24 cellular contexts compared by ENCODE assay signal in genomic region chr13:113412440-113412839, GRCh38. TPM values are rescaled to one million over a fixed set of nuclear protein-coding genes. Genes with fewer than 3 reads are reported as not detected.
A peak's percentile ranks its signal among the peaks of the same experiment; 100 is the strongest.
DNase-seq lines count a peak whose midpoint lies in the region; ATAC-seq and TF ChIP-seq lines count a peak whose summit lies in the region.
"Had no signal": no experiment of that assay in that cellular context is flagged by ENCODE, and none has a peak within 500 bp of the region (broad histone marks: within the 10 kb centered on the region; RNA-seq: fewer than 3 reads in every experiment).

No MANE protein-coding gene starts in this region.

- H3K27ac ChIP-seq in left ventricle myocardium inferior (replicated peaks): peak overlapping the region; percentile 97
- peak overlapping the region; percentile 44 to 82 (median 81) for H3K27ac ChIP-seq in esophagus muscularis mucosa (replicated peaks in 1 of 4)
- H3K27ac ChIP-seq in sigmoid colon: peak overlapping the region in 3 of 4 donors; percentile 78 to 84 (median 83)
- H3K27ac ChIP-seq in hepatocyte: no peak overlapping the region
- no peak overlapping the region for H3K27ac ChIP-seq in suprapubic skin
- H3K27ac ChIP-seq: HL-60, RWPE1 had no signal

- H3K27me3 ChIP-seq in left ventricle myocardium inferior (ENCODE audit: low read depth) (peaks cover 23% of the 10 kb centered on the region), esophagus muscularis mucosa (peaks cover 0 to 33% (median 0%) of the 10 kb centered on the region in 4 donors), sigmoid colon (peaks cover 0 to 5% (median 0%) of the 10 kb centered on the region in 3 donors), hepatocyte (no peaks in the 10 kb centered on the region), suprapubic skin (peaks cover 16% of the 10 kb centered on the region)
- H3K27me3 ChIP-seq: SJCRH30 had no signal

- H3K9me2 ChIP-seq in hepatocyte (replicated peaks; ENCODE audit: insufficient read depth): no peaks in the 10 kb centered on the region

- no peaks in the 10 kb centered on the region for H3K79me2 ChIP-seq in hepatocyte

- H3K4me2 ChIP-seq in hepatocyte: no peak overlapping the region

- H3K4me3 ChIP-seq in left ventricle myocardium inferior (no peak overlapping the region), esophagus muscularis mucosa (no peak overlapping the region), sigmoid colon (no peak overlapping the region), hepatocyte (no peak overlapping the region), suprapubic skin (no peak overlapping the region)

- H3K36me3 ChIP-seq in left ventricle myocardium inferior: no peaks in the 10 kb centered on the region
- H3K36me3 ChIP-seq in esophagus muscularis mucosa: peaks cover 0 to 5% (median 0%) of the 10 kb centered on the region in 4 donors
- H3K36me3 ChIP-seq in sigmoid colon: no peaks in the 10 kb centered on the region
- H3K36me3 ChIP-seq in hepatocyte (replicated peaks; ENCODE audit: insufficient read depth, low read depth): no peaks in the 10 kb centered on the region
- no peaks in the 10 kb centered on the region for H3K36me3 ChIP-seq in suprapubic skin
- H3K36me3 ChIP-seq: BE2C, SJCRH30 had no signal

- TF ChIP-seq POLR2A in esophagus muscularis mucosa (IDR thresholded peaks at IDR 0.05; ENCODE audit: low read depth) (no peak), sigmoid colon (IDR thresholded peaks at IDR 0.05) (no peak), suprapubic skin (IDR thresholded peaks at IDR 0.05) (no peak)

- no peak for TF ChIP-seq EP300 in esophagus muscularis mucosa (IDR thresholded peaks at IDR 0.05)
- TF ChIP-seq EP300 in sigmoid colon (IDR thresholded peaks at IDR 0.05): no peak
- TF ChIP-seq EP300 in suprapubic skin (IDR thresholded peaks at IDR 0.05): no peak

- ATAC-seq in Right ventricle myocardium inferior (no peak), GM21619 (IDR thresholded peaks at IDR 0.05; ENCODE audit: unreplicated experiment) (no peak)
- ATAC-seq: Panc1 had no signal

- H3K9me3 ChIP-seq in left ventricle myocardium inferior (replicated peaks) (no peaks in the 10 kb centered on the region), esophagus muscularis mucosa (no peaks in the 10 kb centered on the region), sigmoid colon (no peaks in the 10 kb centered on the region), hepatocyte (ENCODE audit: low read depth) (no peaks in the 10 kb centered on the region), suprapubic skin (no peaks in the 10 kb centered on the region)
- H3K9me3 ChIP-seq: BE2C, SJCRH30 had no signal

- intact Hi-C loops in left ventricle myocardium inferior (cut with micrococcal nuclease) (no loop called here), Right ventricle myocardium inferior (cut with DNase I) (loop anchor here (5.0 kb wide), 1 partner anchor 40 kb away; the partner anchor contains the start of gene ADPRHL1), esophagus muscularis mucosa (cut with DNase I) (no loop called here), sigmoid colon (cut with DNase I) (no loop called here)

- H4K20me1 ChIP-seq in hepatocyte (ENCODE audit: insufficient read depth, poor library complexity, severe bottlenecking): no peaks in the 10 kb centered on the region

- no peak for DNase-seq in left ventricle myocardium inferior
- no peak for DNase-seq in Right ventricle myocardium inferior (ENCODE audit: missing footprints)
- no peak for DNase-seq in esophagus muscularis mucosa (ENCODE audit: extremely low spot score)
- no peak for DNase-seq in sigmoid colon
- no peak for DNase-seq in hepatocyte (ENCODE audit: low spot score)
- DNase-seq in suprapubic skin (ENCODE audit: low spot score in 2 of 2): no peak
- DNase-seq: 8988T, ACHN, BE2C, DMS153, NCI-H1092, NCI-H1436, NCI-H187, NCI-H2081 treated with DMSO at 0.1 percent for 48 hours, NCI-H2171, NCI-H226, NCI-H510A, NCI-H69, SJCRH30 had no signal

- TF ChIP-seq CTCF in left ventricle myocardium inferior (IDR thresholded peaks at IDR 0.05; ENCODE audit: borderline replicate concordance) (no peak), esophagus muscularis mucosa (IDR thresholded peaks at IDR 0.05) (no peak), sigmoid colon (IDR thresholded peaks at IDR 0.05) (no peak), hepatocyte (IDR thresholded peaks at IDR 0.05; ENCODE audit: poor library complexity) (no peak), suprapubic skin (IDR thresholded peaks at IDR 0.05) (no peak)

- H2AFZ ChIP-seq in hepatocyte: no peak overlapping the region

- H3K4me1 ChIP-seq in left ventricle myocardium inferior: peaks cover 63% of the 10 kb centered on the region
- peaks cover 34 to 55% (median 48%) of the 10 kb centered on the region in 4 donors for H3K4me1 ChIP-seq in esophagus muscularis mucosa
- H3K4me1 ChIP-seq in sigmoid colon: peaks cover 0 to 44% (median 35%) of the 10 kb centered on the region in 4 donors
- peaks cover 11% of the 10 kb centered on the region for H3K4me1 ChIP-seq in hepatocyte (ENCODE audit: insufficient read depth)
- peaks cover 24% of the 10 kb centered on the region for H3K4me1 ChIP-seq in suprapubic skin
- H3K4me1 ChIP-seq: BE2C had no signal

- WGBS in esophagus muscularis mucosa: 95% methylated on average over 20 of the region's 27 CpGs
- 98% methylated on average over 27 of the region's 27 CpGs for WGBS in sigmoid colon, 2 donors
- 97% methylated on average over 13 of the region's 27 CpGs for WGBS in hepatocyte (ENCODE audit: low lambda C conversion rate, missing lambda C conversion rate)
- 94% methylated on average over 25 of the region's 27 CpGs for WGBS in suprapubic skin

RNA-seq across cellular contexts. Expression of gene ADPRHL1, which starts 40.8 kb away (rescaled TPM):
- total RNA-seq in left ventricle myocardium inferior: 484 TPM
- total RNA-seq in Right ventricle myocardium inferior: 468 TPM
- total RNA-seq in esophagus muscularis mucosa: 10 to 100 TPM in 2 of 4 donors, 1 to 10 TPM in 2; 6.9 to 26.2 (median 11.0) TPM
- 1 to 10 TPM; 2.3 to 7.8 (median 4.5) TPM for total RNA-seq in sigmoid colon
- polyA plus RNA-seq in sigmoid colon: 1 to 10 TPM; 1.2 to 4.9 (median 4.2) TPM
- 1.1 and 1.2 TPM in 2 replicates for total RNA-seq in hepatocyte
- polyA plus RNA-seq in hepatocyte: 0.58 and 1.0 TPM in 2 replicates
- total RNA-seq in suprapubic skin: 1 to 10 TPM; 2.5 to 8.6 (median 5.5) TPM

RNA-seq across cellular contexts. Expression of gene GRTP1, which starts 48.5 kb away (rescaled TPM):
- total RNA-seq in left ventricle myocardium inferior: 1.6 TPM
- 1.5 TPM for total RNA-seq in Right ventricle myocardium inferior
- 10 to 100 TPM in 2 of 4 donors, 1 to 10 TPM in 2; 6.4 to 11.7 (median 8.7) TPM for total RNA-seq in esophagus muscularis mucosa
- total RNA-seq in sigmoid colon: 1 to 10 TPM; 6.7 to 9.9 (median 8.3) TPM
- 10 to 100 TPM; 29.3 to 52.5 (median 39.6) TPM for polyA plus RNA-seq in sigmoid colon
- total RNA-seq in hepatocyte: 20.3 and 22.7 TPM in 2 replicates
- 20.4 and 22.1 TPM in 2 replicates for polyA plus RNA-seq in hepatocyte
- total RNA-seq in suprapubic skin: 10 to 100 TPM; 23.5 to 40.8 (median 32.2) TPM
- polyA plus RNA-seq: CD14-positive monocyte had no signal

Comparison
In these comparisons a context has a peak if more than half of its experiments do, and no peak if none do; other contexts are left out.
1. H3K27ac ChIP-seq: peak in left ventricle myocardium inferior (single experiment), esophagus muscularis mucosa (4 of 4) and sigmoid colon (3 of 4); none in hepatocyte (single experiment) and suprapubic skin (single experiment).
2. RNA of gene ADPRHL1, which starts 40.8 kb away (total RNA-seq): 484 TPM in left ventricle myocardium inferior (single experiment) and 468 TPM in Right ventricle myocardium inferior (single experiment); 6.9 to 26.2 TPM in esophagus muscularis mucosa, 2.5 to 8.6 TPM in suprapubic skin, 2.3 to 7.8 TPM in sigmoid colon and 1.1 to 1.2 TPM in hepatocyte; every median in the first group is over 10 times any median in the second.